Comparison of ENCODE assay signal across 2 cellular contexts in the genomic region with DNA sequence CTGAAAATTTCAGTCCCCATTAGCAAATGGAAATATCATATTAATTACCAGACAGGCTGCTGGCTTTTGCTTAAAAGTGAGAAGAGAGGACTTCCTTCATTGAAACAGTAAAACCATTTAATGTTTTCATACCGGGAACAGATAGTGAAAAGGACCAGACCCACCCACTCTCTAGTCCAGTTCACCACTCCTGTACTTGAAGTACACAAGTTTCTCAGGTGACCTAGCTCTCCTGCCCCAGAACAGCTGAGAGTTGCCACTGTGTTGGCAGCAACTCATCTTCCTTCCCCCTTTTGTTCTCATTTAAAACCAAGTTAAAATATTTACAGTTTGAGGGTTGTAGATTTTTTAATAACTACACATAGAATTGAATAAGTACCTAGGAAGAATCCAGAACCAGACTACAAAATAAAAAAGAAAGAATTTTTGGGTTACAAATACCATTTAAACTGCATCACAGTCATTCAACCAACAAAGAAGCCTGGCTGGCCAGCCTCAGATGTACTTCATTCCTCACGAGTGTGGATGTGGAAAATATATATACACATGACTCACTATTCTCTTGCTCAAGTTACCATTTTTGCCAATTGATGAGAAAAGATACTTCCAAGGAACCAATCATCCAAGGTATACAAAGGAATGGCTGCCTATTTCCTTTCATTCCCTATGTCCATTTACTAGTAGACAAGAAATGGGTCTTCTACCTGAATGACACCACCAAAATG.
A peak's percentile ranks its signal among the peaks of the same experiment; 100 is the strongest.
TF ChIP-seq lines count a peak whose summit lies in the region.

No MANE protein-coding gene starts in this region.

TF ChIP-seq in IMR-90, 13 proteins besides CTCF, POLR2A, EP300 and RAD21 (continued from another document):
- TF ChIP-seq, protein P1, sequence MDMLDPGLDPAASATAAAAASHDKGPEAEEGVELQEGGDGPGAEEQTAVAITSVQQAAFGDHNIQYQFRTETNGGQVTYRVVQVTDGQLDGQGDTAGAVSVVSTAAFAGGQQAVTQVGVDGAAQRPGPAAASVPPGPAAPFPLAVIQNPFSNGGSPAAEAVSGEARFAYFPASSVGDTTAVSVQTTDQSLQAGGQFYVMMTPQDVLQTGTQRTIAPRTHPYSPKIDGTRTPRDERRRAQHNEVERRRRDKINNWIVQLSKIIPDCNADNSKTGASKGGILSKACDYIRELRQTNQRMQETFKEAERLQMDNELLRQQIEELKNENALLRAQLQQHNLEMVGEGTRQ (IDR thresholded peaks at IDR 0.05; ENCODE audit: low read depth, low read length) = no peak
- TF ChIP-seq FOS (IDR thresholded peaks at IDR 0.05; ENCODE audit: low read depth, low read length) = peak; percentile 93
- TF ChIP-seq CEBPB (IDR thresholded peaks at IDR 0.05; ENCODE audit: low read depth, low read length) = peak; percentile 90

TF ChIP-seq in endothelial cell of umbilical vein, 7 proteins besides CTCF, POLR2A, EP300 and RAD21 (continued from another document):
- TF ChIP-seq GATA2 (IDR thresholded peaks at IDR 0.05; ENCODE audit: insufficient read depth, insufficient read length, low read depth, low read length) (no peak), FOS (IDR thresholded peaks at IDR 0.05; ENCODE audit: borderline replicate concordance, insufficient read depth, low read length) (no peak), POLR2AphosphoS5 (IDR thresholded peaks at IDR 0.05; ENCODE audit: insufficient read depth, low read depth, low read length) (no peak), JUN (IDR thresholded peaks at IDR 0.05; ENCODE audit: borderline replicate concordance, insufficient read depth, insufficient read length, low read depth) (no peak), EZH2 (IDR thresholded peaks at IDR 0.05; ENCODE audit: borderline replicate concordance, low read depth, low read length, severe bottlenecking) (no peak), MYC (IDR thresholded peaks at IDR 0.05; ENCODE audit: low read depth, low read length) (no peak)
TF ChIP-seq in endothelial cell of umbilical vein: peak in this region for 0.
